Comparison of ENCODE assay signal across 8 cellular contexts in genomic region chr1:107935396-107936064, GRCh38. TPM values are rescaled to one million over a fixed set of nuclear protein-coding genes. Genes with fewer than 3 reads are reported as not detected.
DNase-seq lines count a peak whose midpoint lies in the region; ATAC-seq and TF ChIP-seq lines count a peak whose summit lies in the region.

No MANE protein-coding gene starts in this region.

- H3K27me3 ChIP-seq in adrenal gland (no peaks in the 10 kb centered on the region), A673 (replicated peaks; ENCODE audit: insufficient read depth, low read depth, low read length, poor library complexity) (no peaks in the 10 kb centered on the region)

- WGBS in adrenal gland, 4 donors: 78 to 85% (median 81%) methylated on average over 4 of the region's 4 CpGs

- no peak for TF ChIP-seq POLR2A in adrenal gland (IDR thresholded peaks at IDR 0.05)

- POLR2A ChIA-PET in GM10248 (lab: Yijun Ruan, JAX) (no interaction called here), A673 (lab: Charles Lee; ENCODE audit: low non-redundant PET) (no interaction called here)

- CTCF ChIA-PET in GM10248 (lab: Yijun Ruan, JAX): no interaction called here
- CTCF ChIA-PET in A673 (lab: Charles Lee): no interaction called here

- intact Hi-C loops in adrenal gland (cut with DNase I): no loop called here
- intact Hi-C loops in A673 (cut with micrococcal nuclease; ENCODE audit: unreplicated experiment): loop anchor here (2.0 kb wide), 1 partner anchor 37 kb away; no protein-coding TSS in a partner anchor

- no TSS peak for BruUV-seq in A673 (replicated peaks; lab: Mats Ljungman, UMichigan)

- no peaks in the 10 kb centered on the region for H3K9me3 ChIP-seq in adrenal gland (replicated peaks in 1 of 3)
- no peaks in the 10 kb centered on the region for H3K9me3 ChIP-seq in A673 (ENCODE audit: low read depth, low read length, poor library complexity, severe bottlenecking)

- H3K27ac ChIP-seq in adrenal gland (no peak overlapping the region), A673 (ENCODE audit: low read depth, low read length, poor library complexity, severe bottlenecking) (no peak overlapping the region)

- TF ChIP-seq CTCF in GM10248 (IDR thresholded peaks at IDR 0.05; ENCODE audit: control extremely low read depth, extremely low read depth, low read depth, missing control alignments) (no peak), adrenal gland (IDR thresholded peaks at IDR 0.05) (no peak), A673 (conservative IDR thresholded peaks at IDR 0.05; ENCODE audit: low read depth, low read length) (no peak)

- peak; percentile 34 for DNase-seq in GM10248 (ENCODE audit: extremely low spot score)
- DNase-seq in activated naive CD4-positive, alpha-beta T cell treated with anti-CD3 and anti-CD28 coated beads, Interleukin-2, amount 50 U/mL, for 16 hours: peak; percentile 42
- DNase-seq in adrenal gland: no peak
- DNase-seq in cerebellar nuclear complex (lab: John Stamatoyannopoulos, UW): no peak
- no peak for DNase-seq in A673 (ENCODE audit: low spot score)
- DNase-seq in COR-L47 (lab: John Stamatoyannopoulos, UW): no peak

- peaks cover 0 to 13% of the 10 kb centered on the region in 2 donors for H3K4me1 ChIP-seq in adrenal gland (replicated peaks in 1 of 2)
- peaks cover 35% of the 10 kb centered on the region for H3K4me1 ChIP-seq in A673 (ENCODE audit: insufficient read depth, low read length, poor library complexity, severe bottlenecking)

- ATAC-seq in GM21390 (IDR thresholded peaks at IDR 0.05; ENCODE audit: unreplicated experiment) (peak; percentile 83), HG03565 (IDR thresholded peaks at IDR 0.05; ENCODE audit: unreplicated experiment) (peak; percentile 89)

- H3K36me3 ChIP-seq in adrenal gland (replicated peaks in 1 of 2): no peaks in the 10 kb centered on the region
- no peaks in the 10 kb centered on the region for H3K36me3 ChIP-seq in A673 (ENCODE audit: insufficient read depth, low read length, poor library complexity, severe bottlenecking)

- H3K4me3 ChIP-seq in adrenal gland (no peak overlapping the region), A673 (ENCODE audit: low read depth, low read length, poor library complexity, severe bottlenecking) (no peak overlapping the region)

RNA-seq across cellular contexts. Expression of gene VAV3, which starts 29.4 kb away (rescaled TPM):
- total RNA-seq in adrenal gland: 1 to 10 TPM; 2.3 to 8.5 (median 4.8) TPM
- 1 to 10 TPM; 1.1 to 2.2 (median 1.7) TPM for polyA plus RNA-seq in adrenal gland
- total RNA-seq in A673 (2021): 0.30 and 0.44 TPM in 2 replicates

Comparison
In these comparisons a context has a peak if more than half of its experiments do, and no peak if none do; other contexts are left out.
1. DNase-seq: peak in GM10248 (single experiment) and activated naive CD4-positive, alpha-beta T cell treated with anti-CD3 and anti-CD28 coated beads, Interleukin-2, amount 50 U/mL, for 16 hours (single experiment); none in adrenal gland (0 of 7), cerebellar nuclear complex (0 of 2), A673 (single experiment) and COR-L47 (single experiment).